In genomic region chr2:127057371-127058245, GRCh38 we compare ENCODE assay signal across 23 cellular contexts.
"Had no signal": no experiment of that assay in that cellular context is flagged by ENCODE, and none has a peak within 500 bp of the region (broad histone marks: within the 10 kb centered on the region; RNA-seq: fewer than 3 reads in every experiment).

No MANE protein-coding gene starts in this region.

- FAIRE-seq: astrocyte, endothelial cell of umbilical vein, TTC549 had no signal

- ATAC-seq: natural killer cell; sciatic nerve; stimulated activated effector memory CD8-positive, alpha-beta T cell treated with anti-CD3 and anti-CD28 coated beads, Interleukin-12 subunit alpha, Interleukin-12 subunit beta, amount 100 ng/mL, for 72 hours; WTC11 had no signal

- H3K4me2 ChIP-seq: smooth muscle cell had no signal

- H3K4me1 ChIP-seq: adrenal gland, breast epithelium had no signal

- H3K4me1 Mint-ChIP-seq: activated CD4-positive, alpha-beta memory T cell treated with anti-CD3 and anti-CD28 coated beads, Interleukin-2, amount 10 ng/mL, durations not matched to agents 7 days and 5 days had no signal

- H3K27me3 ChIP-seq: adrenal gland, breast epithelium, esophagus muscularis mucosa, ovary had no signal

- H3K4me3 ChIP-seq: adrenal gland, breast epithelium, esophagus muscularis mucosa, lung, ovary, smooth muscle cell had no signal

- H3K36me3 Mint-ChIP-seq: natural killer cell had no signal

- H3K27ac ChIP-seq: adrenal gland, breast epithelium, esophagus muscularis mucosa, ovary had no signal

- H3K27ac Mint-ChIP-seq: activated CD4-positive, alpha-beta memory T cell treated with anti-CD3 and anti-CD28 coated beads, Interleukin-2, amount 10 ng/mL, durations not matched to agents 7 days and 5 days; T-helper 2 cell treated with Interferon-gamma antibody and Interleukin-4, amounts not matched to agents 5 μg/mL and 100 μg/mL, for 36 hours; WTC11 had no signal

- H3K27me3 Mint-ChIP-seq: activated CD4-positive, alpha-beta memory T cell treated with anti-CD3 and anti-CD28 coated beads, Interleukin-2, amount 10 ng/mL, durations not matched to agents 7 days and 5 days had no signal

- H3K9me3 ChIP-seq: adrenal gland, breast epithelium, esophagus muscularis mucosa, ovary had no signal

- H3K4me3 Mint-ChIP-seq: activated CD4-positive, alpha-beta memory T cell treated with anti-CD3 and anti-CD28 coated beads, Interleukin-2, amount 10 ng/mL, durations not matched to agents 7 days and 5 days; natural killer cell; stimulated activated effector memory CD8-positive, alpha-beta T cell treated with anti-CD3 and anti-CD28 coated beads, Interleukin-12 subunit alpha, Interleukin-12 subunit beta, amount 100 ng/mL, for 72 hours; T-helper 2 cell treated with Interferon-gamma antibody and Interleukin-4, amounts not matched to agents 5 μg/mL and 100 μg/mL, for 36 hours; WTC11 had no signal

- H3K36me3 ChIP-seq: breast epithelium, ovary had no signal

- DNase-seq: activated CD4-positive, alpha-beta memory T cell treated with anti-CD3 and anti-CD28 coated beads, Interleukin-2, amount 10 ng/mL, durations not matched to agents 7 days and 5 days; activated CD4-positive, alpha-beta T cell treated with anti-CD3 and anti-CD28 coated beads for 4 hours; activated naive CD4-positive, alpha-beta T cell treated with anti-CD3 and anti-CD28 coated beads, Interleukin-2, amount 50 U/mL, for 16 hours; activated T-cell treated with anti-CD3 and anti-CD28 coated beads, Interleukin-2, amount 50 U/mL, for 1 hour; adrenal gland; cerebellar nuclear complex; cortex of kidney; effector CD4-positive, alpha-beta T cell; islet precursor cell; natural killer cell; stimulated activated CD4-positive, alpha-beta T cell treated with anti-CD3 and anti-CD28 coated beads, Interleukin-4, amount 100 ng/mL, for 24 hours had no signal

- H3K9me3 Mint-ChIP-seq: activated CD4-positive, alpha-beta memory T cell treated with anti-CD3 and anti-CD28 coated beads, Interleukin-2, amount 10 ng/mL, durations not matched to agents 7 days and 5 days; natural killer cell; stimulated activated effector memory CD8-positive, alpha-beta T cell treated with anti-CD3 and anti-CD28 coated beads, Interleukin-12 subunit alpha, Interleukin-12 subunit beta, amount 100 ng/mL, for 72 hours; T-helper 2 cell treated with Interferon-gamma antibody and Interleukin-4, amounts not matched to agents 5 μg/mL and 100 μg/mL, for 36 hours; WTC11 had no signal
